ENCODE assay signal across 24 cellular contexts in the genomic region with DNA sequence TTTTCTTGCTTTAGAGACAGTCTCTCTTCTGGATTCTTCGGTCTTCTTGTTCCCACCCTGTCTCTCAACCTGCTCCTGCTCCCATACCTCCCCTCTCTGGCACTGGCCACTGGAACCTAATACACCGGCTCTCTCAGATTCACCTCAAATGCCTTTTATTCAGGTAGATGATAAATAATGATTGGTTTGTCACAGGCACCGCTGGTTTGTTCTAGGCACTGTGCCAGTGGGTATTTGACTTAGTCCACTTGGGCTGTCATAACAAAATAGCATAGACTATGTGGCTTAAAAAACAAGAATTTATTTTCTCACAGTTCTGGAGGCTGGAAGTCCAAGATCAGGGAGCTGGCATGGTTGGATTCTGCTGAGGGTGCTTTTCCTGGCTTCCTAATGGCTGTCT.
DNase-seq lines count a peak whose midpoint lies in the region; ATAC-seq and TF ChIP-seq lines count a peak whose summit lies in the region.
"Had no signal": no experiment of that assay in that cellular context is flagged by ENCODE, and none has a peak within 500 bp of the region (broad histone marks: within the 10 kb centered on the region; RNA-seq: fewer than 3 reads in every experiment).

No MANE protein-coding gene starts in this region.

- H2AK5ac ChIP-seq in trophoblast cell (ENCODE audit: low read length) = peak overlapping the region; percentile 19

- H3K36me3 ChIP-seq in trophoblast cell (ENCODE audit: control insufficient read depth in 1 of 2, insufficient read depth in 2 of 2, low read length in 2 of 2) = peaks cover 0 to 2% of the 10 kb centered on the region in 2 experiments
- H3K36me3 ChIP-seq: neutrophil, prostate gland, stomach, tibial artery had no signal

- intact Hi-C loops in activated naive CD4-positive, alpha-beta T cell treated with anti-CD3 and anti-CD28 coated beads for 36 hours (cut with micrococcal nuclease) = loop anchor here (5.0 to 10.0 kb wide), 8 partner anchors 103 to 1808 kb away; no protein-coding TSS in a partner anchor

- H2BK12ac ChIP-seq in trophoblast cell (ENCODE audit: low read length) = no peak overlapping the region

- H2BK5ac ChIP-seq in trophoblast cell (ENCODE audit: low read depth, low read length, poor library complexity) = no peak overlapping the region

- no peak for ATAC-seq in GM21717 (IDR thresholded peaks at IDR 0.05; ENCODE audit: unreplicated experiment)
- ATAC-seq: left lobe of liver, PC-3 had no signal

- H3K14ac ChIP-seq in trophoblast cell (ENCODE audit: low read length) = no peak overlapping the region

- no peak overlapping the region for H3K4me3 ChIP-seq in trophoblast cell (ENCODE audit: low read depth, low read length)
- H3K4me3 ChIP-seq: prostate gland, stomach, tibial artery had no signal

- H3K23ac ChIP-seq in trophoblast cell (ENCODE audit: low read length) = no peak overlapping the region

- no peak overlapping the region for H3K4me2 ChIP-seq in trophoblast cell (ENCODE audit: low read length)
- H3K4me2 ChIP-seq: SK-N-SH had no signal

- H3K18ac ChIP-seq in trophoblast cell (ENCODE audit: low read length) = no peak overlapping the region

- no CpG with 5 or more reads among the region's 3 CpGs for WGBS in trophoblast cell (ENCODE audit: extremely low coverage, insufficient coverage, insufficient read length)

- DNase-seq in NCI-H1092 treated with DMSO at 0.1 percent for 48 hours (lab: John Stamatoyannopoulos, UW) = peak; percentile 13
- DNase-seq in NCI-H1092 (lab: John Stamatoyannopoulos, UW) = no peak
- DNase-seq in activated naive CD4-positive, alpha-beta T cell treated with anti-CD3 and anti-CD28 coated beads for 36 hours = no peak
- no peak for DNase-seq in activated naive CD4-positive, alpha-beta T cell (lab: John Stamatoyannopoulos, UW)
- DNase-seq in trophoblast cell = no peak
- no peak for DNase-seq in activated effector memory CD4-positive, alpha-beta T cell treated with anti-CD3 and anti-CD28 coated beads, Interleukin-2, amount 50 U/mL, for 16 hours
- DNase-seq: amniotic stem cell; CD4-positive, alpha-beta T cell; DMS 273 treated with DMSO at 0.1 percent for 48 hours; Karpas-422; mesendoderm; NCI-H1694 treated with DMSO at 0.1 percent for 48 hours; NCI-H226; PC-3; SK-N-SH; stomach; tibial artery had no signal

- H3K9ac ChIP-seq in trophoblast cell (ENCODE audit: low read length) = no peak overlapping the region
- H3K9ac ChIP-seq: SK-N-SH had no signal

- peaks cover 45% of the 10 kb centered on the region for H3K4me1 Mint-ChIP-seq in activated naive CD4-positive, alpha-beta T cell treated with anti-CD3 and anti-CD28 coated beads for 36 hours (ENCODE audit: low read depth)

- no peak overlapping the region for H4K8ac ChIP-seq in trophoblast cell (ENCODE audit: low read depth, low read length)

- no peak overlapping the region for H2AFZ ChIP-seq in trophoblast cell (ENCODE audit: insufficient read depth, low read length, poor library complexity)

- peaks cover 3% of the 10 kb centered on the region for H3K9me3 Mint-ChIP-seq in activated naive CD4-positive, alpha-beta T cell treated with anti-CD3 and anti-CD28 coated beads for 36 hours

- peak overlapping the region; percentile 54 for H3K27ac Mint-ChIP-seq in activated naive CD4-positive, alpha-beta T cell treated with anti-CD3 and anti-CD28 coated beads for 36 hours
- H3K27ac Mint-ChIP-seq: CD4-positive, alpha-beta T cell; T-helper 2 cell treated with Interferon-gamma antibody and Interleukin-4, amounts not matched to agents 5 μg/mL and 100 μg/mL, for 36 hours had no signal

- TF ChIP-seq CTCF in VCaP (conservative IDR thresholded peaks at IDR 0.05) = no peak

- H3K79me2 ChIP-seq in trophoblast cell (ENCODE audit: control insufficient read depth, insufficient read depth, low read length, poor library complexity) = no peaks in the 10 kb centered on the region

- CTCF ChIA-PET in activated naive CD4-positive, alpha-beta T cell treated with anti-CD3 and anti-CD28 coated beads for 36 hours (lab: Charles Lee) = interaction anchor here (0.6 kb wide), 1 partner anchor 97 kb away, joined by 3 read pairs; no protein-coding TSS in a partner anchor

- no peak overlapping the region for H2BK120ac ChIP-seq in trophoblast cell (ENCODE audit: insufficient read depth, low read length, poor library complexity)

- peaks cover 6% of the 10 kb centered on the region in 2 experiments for H3K4me1 ChIP-seq in trophoblast cell (ENCODE audit: control insufficient read depth in 1 of 2, insufficient read depth in 2 of 2, low read length in 2 of 2)
- H3K4me1 ChIP-seq: prostate gland, stomach, tibial artery had no signal

- no peak overlapping the region for H4K91ac ChIP-seq in trophoblast cell (ENCODE audit: low read depth, low read length)

- no peak overlapping the region for H3K4me3 Mint-ChIP-seq in activated naive CD4-positive, alpha-beta T cell treated with anti-CD3 and anti-CD28 coated beads for 36 hours
- H3K4me3 Mint-ChIP-seq: CD4-positive, alpha-beta T cell; T-helper 2 cell treated with Interferon-gamma antibody and Interleukin-4, amounts not matched to agents 5 μg/mL and 100 μg/mL, for 36 hours had no signal

- H3K27me3 ChIP-seq in trophoblast cell (ENCODE audit: insufficient read depth, low read length) = no peaks in the 10 kb centered on the region
- H3K27me3 ChIP-seq: neutrophil, stomach, tibial artery had no signal

- peaks cover 2% of the 10 kb centered on the region for H3K9me3 ChIP-seq in trophoblast cell (ENCODE audit: insufficient read depth, low read depth, low read length)
- H3K9me3 ChIP-seq: neutrophil, prostate gland, SK-N-SH, stomach, tibial artery had no signal

- H3K4ac ChIP-seq in trophoblast cell (ENCODE audit: low read depth, low read length) = no peak overlapping the region

- H3K36me3 Mint-ChIP-seq in activated naive CD4-positive, alpha-beta T cell treated with anti-CD3 and anti-CD28 coated beads for 36 hours (ENCODE audit: low read depth) = no peaks in the 10 kb centered on the region

- H3K27ac ChIP-seq in VCaP = peak overlapping the region; percentile 64
- H3K27ac ChIP-seq in trophoblast cell (ENCODE audit: low read depth, low read length) = no peak overlapping the region
- H3K27ac ChIP-seq: 22Rv1, neutrophil, prostate gland, stomach, tibial artery had no signal

- H3K27me3 Mint-ChIP-seq in activated naive CD4-positive, alpha-beta T cell treated with anti-CD3 and anti-CD28 coated beads for 36 hours (ENCODE audit: low read depth) = no peaks in the 10 kb centered on the region
- H3K27me3 Mint-ChIP-seq: CD4-positive, alpha-beta T cell had no signal

- no peak overlapping the region for H4K12ac ChIP-seq in trophoblast cell (ENCODE audit: low read depth, low read length)

- H3K79me1 ChIP-seq in trophoblast cell (ENCODE audit: low read length) = peaks cover 4% of the 10 kb centered on the region
